9 cellular contexts compared by ENCODE assay signal in genomic region chr6:69664551-69664950, GRCh38.
"Had no signal": no experiment of that assay in that cellular context is flagged by ENCODE, and none has a peak within 500 bp of the region (broad histone marks: within the 10 kb centered on the region; RNA-seq: fewer than 3 reads in every experiment).

No MANE protein-coding gene starts in this region.

- ATAC-seq: HCT116 had no signal

- H3K27me3 Mint-ChIP-seq: IgD-negative memory B cell had no signal

- H3K9ac ChIP-seq: GM23248 had no signal

- H3K4me1 ChIP-seq: HAP-1 had no signal

- H3K27ac Mint-ChIP-seq: HFFc6, IgD-negative memory B cell had no signal

- H3K27ac ChIP-seq: GM23248, HL-60 had no signal

- H3K4me3 Mint-ChIP-seq: HFFc6, IgD-negative memory B cell had no signal

- H2AFZ ChIP-seq: GM23248 had no signal

- H3K9me3 ChIP-seq: HAP-1 had no signal

- DNase-seq: GM23248, GOT3, H7, HFFc6, KG1 had no signal

- H3K36me3 Mint-ChIP-seq: IgD-negative memory B cell had no signal

- H3K36me3 ChIP-seq: HAP-1 had no signal

- H3K4me3 ChIP-seq: GM23248, HAP-1 had no signal
